In genomic region chr12:50062733-50063452, GRCh38 we compare ENCODE assay signal across 1 cellular context.
TF ChIP-seq lines count a peak whose summit lies in the region.

No MANE protein-coding gene starts in this region.

TF ChIP-seq in IMR-90, 13 proteins besides CTCF, POLR2A, EP300 and RAD21:
- TF ChIP-seq USF2 (IDR thresholded peaks at IDR 0.05; ENCODE audit: low read depth, low read length) (no peak), MAFK (IDR thresholded peaks at IDR 0.05; ENCODE audit: low read depth, low read length) (no peak), MAZ (IDR thresholded peaks at IDR 0.05; ENCODE audit: borderline replicate concordance, low read depth, low read length) (no peak), CEBPB (IDR thresholded peaks at IDR 0.05; ENCODE audit: low read depth, low read length) (no peak), NFE2L2 (IDR thresholded peaks at IDR 0.05; ENCODE audit: low read depth, low read length) (no peak), ELK1 (IDR thresholded peaks at IDR 0.05; ENCODE audit: borderline replicate concordance, low read depth, low read length) (no peak), MXI1 (IDR thresholded peaks at IDR 0.05; ENCODE audit: borderline replicate concordance, low read depth, low read length) (no peak), BHLHE40 (IDR thresholded peaks at IDR 0.05; ENCODE audit: low read depth, low read length) (no peak), RFX5 (IDR thresholded peaks at IDR 0.05; ENCODE audit: low read depth, low read length) (no peak), CHD1 (IDR thresholded peaks at IDR 0.05; ENCODE audit: low read depth, low read length) (no peak), FOS (IDR thresholded peaks at IDR 0.05; ENCODE audit: low read depth, low read length) (no peak), SMC3 (IDR thresholded peaks at IDR 0.05; ENCODE audit: low read depth, low read length) (no peak), RCOR1 (IDR thresholded peaks at IDR 0.05; ENCODE audit: insufficient replicate concordance, low read length) (no peak)
